Comparison of ENCODE assay signal across 8 cellular contexts in the genomic region with DNA sequence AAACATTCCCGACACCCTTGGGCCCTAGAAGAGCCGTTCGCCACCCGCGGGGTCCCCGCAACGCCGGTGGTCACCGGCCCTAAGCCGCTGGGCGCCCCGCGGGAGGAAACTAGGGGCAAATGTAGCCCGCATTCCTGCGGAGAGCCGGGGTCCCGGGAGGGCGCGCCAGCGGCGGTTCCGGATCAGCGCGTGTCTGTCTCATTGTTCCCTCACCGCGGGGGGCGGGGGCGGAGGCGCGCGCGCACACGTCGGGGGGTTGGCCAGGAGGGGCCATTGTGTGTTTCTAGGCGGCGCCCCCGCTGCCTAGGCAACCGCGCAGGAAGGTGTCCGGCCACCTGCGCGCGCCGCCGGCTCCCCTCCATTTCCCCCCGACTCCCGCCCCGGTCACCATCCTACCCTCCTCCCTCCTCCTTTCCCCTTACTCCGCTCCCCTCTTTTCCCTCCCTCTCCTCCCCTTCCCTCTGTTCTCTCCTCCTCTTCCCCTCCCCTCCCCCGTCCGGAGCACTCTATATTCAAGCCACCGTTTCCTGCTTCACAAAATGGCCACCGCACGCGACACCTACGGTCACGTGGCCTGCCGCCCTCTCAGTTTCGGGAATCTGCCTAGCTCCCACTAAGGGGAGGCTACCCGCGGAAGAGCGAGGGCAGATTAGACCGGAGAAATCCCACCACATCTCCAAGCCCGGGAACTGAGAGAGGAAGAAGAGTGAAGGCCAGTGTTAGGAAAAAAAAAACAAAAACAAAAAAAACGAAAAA. TPM values are rescaled to one million over a fixed set of nuclear protein-coding genes. Genes with fewer than 3 reads are reported as not detected.
DNase-seq lines count a peak whose midpoint lies in the region; ATAC-seq and TF ChIP-seq lines count a peak whose summit lies in the region.

No MANE protein-coding gene starts in this region.

- peak overlapping the region; percentile 98 for H3K27ac ChIP-seq in AG04450 (ENCODE audit: low read depth, low read length)

- no peaks in the 10 kb centered on the region; the same call in 1 of the 2 replicates for H3K9me3 ChIP-seq in AG04450 (ENCODE audit: control insufficient read depth, insufficient read depth, low read length)

- CTCF ChIA-PET in AG04450 (lab: Charles Lee) = no interaction called here

- peak overlapping the region; percentile 87 for H3K4me3 ChIP-seq in AG04450 (ENCODE audit: low read depth, low read length)

- H3K9me3 Mint-ChIP-seq in chondrocyte (ENCODE audit: low read depth) = peaks cover 2% of the 10 kb centered on the region

- ATAC-seq in GM19023 (IDR thresholded peaks at IDR 0.05; ENCODE audit: unreplicated experiment) = peak; percentile 53
- peak; percentile 47 for ATAC-seq in HG03354 (IDR thresholded peaks at IDR 0.05; ENCODE audit: poor library complexity, severe bottlenecking, unreplicated experiment)

- peak overlapping the region; percentile 92 for H3K4me3 Mint-ChIP-seq in chondrocyte (ENCODE audit: unreplicated experiment)

- H3K36me3 Mint-ChIP-seq in chondrocyte (ENCODE audit: low read depth) = peaks cover 2% of the 10 kb centered on the region

- DNase-seq in AG04450 (ENCODE audit: low read depth, low spot score) = no peak
- peak; percentile 49 to 85 for DNase-seq in NCI-H446 (lab: John Stamatoyannopoulos, UW)
- peak; percentile 73 to 88 for DNase-seq in activated CD4-positive, alpha-beta T cell treated with anti-CD3 and anti-CD28 coated beads for 24 hours (ENCODE audit: low read depth in 2 of 2)
- DNase-seq in chondrocyte (ENCODE audit: low spot score) = no peak
- peak; percentile 63 for DNase-seq in kidney glomerular epithelial cell (lab: John Stamatoyannopoulos, UW)
- peak; percentile 64 to 65 for DNase-seq in stimulated activated CD4-positive, alpha-beta T cell treated with anti-CD3 and anti-CD28 coated beads, Interleukin-1b, Interleukin-23, amount 100 ng/mL, for 1 hour (ENCODE audit: low read depth in 2 of 2)

- H3K4me1 Mint-ChIP-seq in chondrocyte (ENCODE audit: low read depth) = peaks cover 35% of the 10 kb centered on the region

- H3K27me3 Mint-ChIP-seq in chondrocyte (ENCODE audit: low read depth) = no peaks in the 10 kb centered on the region

- TF ChIP-seq CTCF in AG04450 (IDR thresholded peaks at IDR 0.05; ENCODE audit: low read depth, low read length) (no peak), chondrocyte (IDR thresholded peaks at IDR 0.05) (no peak)

- POLR2A ChIA-PET in AG04450 (lab: Yijun Ruan, JAX) = interaction anchor here (0.7 to 1.4 kb wide), 9 partner anchors 16 to 97 kb away, joined by 3 to 20 read pairs (median 5); no protein-coding TSS in a partner anchor

- peak overlapping the region; percentile 100 for H3K27ac Mint-ChIP-seq in chondrocyte (ENCODE audit: unreplicated experiment)

- no peaks in the 10 kb centered on the region for H3K27me3 ChIP-seq in AG04450 (ENCODE audit: control insufficient read depth, insufficient read depth, low read length)

RNA-seq across cellular contexts. Expression of gene DDX3X, which starts 0.8 kb away (rescaled TPM):
- polyA plus RNA-seq in AG04450 (2011; rRNA removed) = 110 and 111 TPM in 2 replicates
- 160 and 192 TPM in 2 replicates for polyA minus RNA-seq in AG04450 (2011; rRNA and poly(A)+ RNA removed)
- total RNA-seq in chondrocyte = 199 to 261 TPM (median 201 TPM) in 3 replicates

Comparison
In these comparisons a context has a peak if more than half of its experiments do, and no peak if none do; other contexts are left out.
1. DNase-seq: peak in NCI-H446 (2 of 2), activated CD4-positive, alpha-beta T cell treated with anti-CD3 and anti-CD28 coated beads for 24 hours (2 of 2), kidney glomerular epithelial cell (single experiment) and stimulated activated CD4-positive, alpha-beta T cell treated with anti-CD3 and anti-CD28 coated beads, Interleukin-1b, Interleukin-23, amount 100 ng/mL, for 1 hour (2 of 2); none in AG04450 (single experiment) and chondrocyte (single experiment).